8 cellular contexts compared by ENCODE assay signal in the genomic region with DNA sequence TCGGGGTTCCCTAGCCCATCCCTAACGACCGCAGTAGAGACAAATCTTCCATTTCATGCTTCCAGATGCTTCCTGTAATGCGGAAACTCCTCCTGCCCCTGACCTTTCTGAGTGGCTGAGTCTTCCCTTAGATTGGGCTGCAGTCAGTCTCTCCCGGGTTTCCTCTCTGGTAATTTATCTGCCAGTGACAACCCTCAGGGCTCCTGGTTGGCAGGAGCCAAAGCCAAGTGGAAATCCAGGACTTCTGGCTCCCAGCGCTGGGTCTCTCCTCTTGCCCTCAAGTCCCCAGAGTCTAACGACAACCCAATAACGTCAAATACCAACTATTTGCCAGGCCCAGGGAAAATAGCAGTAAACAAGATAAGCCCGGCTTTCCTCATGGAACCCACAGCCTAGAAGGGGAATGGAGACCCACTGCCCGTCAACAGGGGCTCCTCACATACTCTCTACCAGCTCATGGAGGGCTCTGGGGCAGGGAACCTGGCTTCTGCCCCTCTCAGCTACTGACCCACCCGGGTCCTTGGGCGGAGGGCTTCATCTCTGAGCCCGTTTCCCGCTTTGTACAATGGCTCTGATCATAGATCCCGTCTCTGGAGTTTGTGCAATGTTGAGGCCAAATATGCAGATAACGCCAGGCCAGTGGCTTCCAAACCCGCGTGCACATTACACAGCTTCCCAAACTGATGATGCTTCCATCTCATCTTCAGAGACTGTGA. TPM values are rescaled to one million over a fixed set of nuclear protein-coding genes. Genes with fewer than 3 reads are reported as not detected.
DNase-seq lines count a peak whose midpoint lies in the region; ATAC-seq and TF ChIP-seq lines count a peak whose summit lies in the region.

No MANE protein-coding gene starts in this region.

- peaks cover 0 to 39% (median 27%) of the 10 kb centered on the region in 4 donors for H3K4me1 ChIP-seq in tibial artery

- TF ChIP-seq CTCF in kidney epithelial cell (IDR thresholded peaks at IDR 0.05; ENCODE audit: insufficient read depth, low read length, poor library complexity, severe bottlenecking), result no peak
- no peak for TF ChIP-seq CTCF in tibial artery (IDR thresholded peaks at IDR 0.05)

- H3K27me3 ChIP-seq in kidney epithelial cell (ENCODE audit: control insufficient read depth, insufficient read depth, low read length) (peaks cover 10% of the 10 kb centered on the region), tibial artery (peaks cover 0 to 16% of the 10 kb centered on the region in 2 donors)

- no peaks in the 10 kb centered on the region for H3K9me3 Mint-ChIP-seq in activated naive CD8-positive, alpha-beta T cell treated with anti-CD3 and anti-CD28 coated beads, Interleukin-2, amount 10 ng/mL, durations not matched to agents 7 days and 5 days

- H3K36me3 ChIP-seq in kidney epithelial cell (ENCODE audit: control insufficient read depth, insufficient read depth, low read length), result no peaks in the 10 kb centered on the region
- no peaks in the 10 kb centered on the region for H3K36me3 ChIP-seq in tibial artery

- H3K27me3 Mint-ChIP-seq in activated naive CD8-positive, alpha-beta T cell treated with anti-CD3 and anti-CD28 coated beads, Interleukin-2, amount 10 ng/mL, durations not matched to agents 7 days and 5 days, result peaks cover 6% of the 10 kb centered on the region

- peak overlapping the region; percentile 88 for H3K27ac Mint-ChIP-seq in activated naive CD8-positive, alpha-beta T cell treated with anti-CD3 and anti-CD28 coated beads, Interleukin-2, amount 10 ng/mL, durations not matched to agents 7 days and 5 days

- peak overlapping the region; percentile 92 for H3K4me3 Mint-ChIP-seq in activated naive CD8-positive, alpha-beta T cell treated with anti-CD3 and anti-CD28 coated beads, Interleukin-2, amount 10 ng/mL, durations not matched to agents 7 days and 5 days

- no peak for ATAC-seq in activated naive CD8-positive, alpha-beta T cell treated with anti-CD3 and anti-CD28 coated beads, Interleukin-2, amount 10 ng/mL, durations not matched to agents 7 days and 5 days (ENCODE audit: low read depth)
- ATAC-seq in activated CD4-positive, CD25-positive, alpha-beta regulatory T cell treated with anti-CD3 and anti-CD28 coated beads, Interleukin-2, amount 50 U/mL, for 24 hours, result no peak

- H3K27ac ChIP-seq in tibial artery, result peak overlapping the region; percentile 93 to 100

- H3K4me3 ChIP-seq in kidney epithelial cell (ENCODE audit: low read depth, low read length), result peak overlapping the region; percentile 71
- peak overlapping the region; percentile 70 to 91 for H3K4me3 ChIP-seq in tibial artery

- H3K9me3 ChIP-seq in tibial artery, result no peaks in the 10 kb centered on the region

- peaks cover 3% of the 10 kb centered on the region for H3K36me3 Mint-ChIP-seq in activated naive CD8-positive, alpha-beta T cell treated with anti-CD3 and anti-CD28 coated beads, Interleukin-2, amount 10 ng/mL, durations not matched to agents 7 days and 5 days

- DNase-seq in activated CD8-positive, alpha-beta memory T cell treated with anti-CD3 and anti-CD28 coated beads, Interleukin-2, amount 50 U/mL, for 48 hours, result peak; percentile 50
- no peak for DNase-seq in activated CD8-positive, alpha-beta memory T cell treated with anti-CD3 and anti-CD28 coated beads for 24 hours
- no peak for DNase-seq in activated naive CD8-positive, alpha-beta T cell treated with anti-CD3 and anti-CD28 coated beads, Interleukin-2, amount 10 ng/mL, durations not matched to agents 7 days and 5 days
- DNase-seq in kidney epithelial cell (ENCODE audit: low read depth) (no peak), tibial artery (no peak), cerebellar nuclear complex (lab: John Stamatoyannopoulos, UW) (no peak), HT-29 (ENCODE audit: low spot score) (no peak)

- POLR2A ChIA-PET in activated naive CD8-positive, alpha-beta T cell treated with anti-CD3 and anti-CD28 coated beads, Interleukin-2, amount 10 ng/mL, durations not matched to agents 7 days and 5 days (lab: Charles Lee), result interaction anchor here (0.7 to 2.6 kb wide), 21 partner anchors 9 to 268 kb away, joined by 3 to 70 read pairs (median 7); partner anchors contain the start of genes BLOC1S4, GRPEL1, MRFAP1 and TADA2B

- H3K4me1 Mint-ChIP-seq in activated naive CD8-positive, alpha-beta T cell treated with anti-CD3 and anti-CD28 coated beads, Interleukin-2, amount 10 ng/mL, durations not matched to agents 7 days and 5 days, result peaks cover 37% of the 10 kb centered on the region

- intact Hi-C loops in tibial artery (cut with DNase I; ENCODE audit: low total_unique reads), result loop anchor here (2.0 kb wide), 1 partner anchor 78 kb away; no protein-coding TSS in a partner anchor

RNA-seq across cellular contexts. Expression of gene TBC1D14, which starts 1.1 kb away (rescaled TPM):
- total RNA-seq in activated naive CD8-positive, alpha-beta T cell treated with anti-CD3 and anti-CD28 coated beads, Interleukin-2, amount 10 ng/mL, durations not matched to agents 7 days and 5 days, result 10 to 100 TPM; 44.5 to 52.3 TPM
- total RNA-seq in kidney epithelial cell, result 52.8 and 53.3 TPM in 2 replicates
- total RNA-seq in HT-29 (2014; rRNA removed; shearing (Covaris generic)), result 54.5 and 58.5 TPM in 2 replicates
